In the genomic region with DNA sequence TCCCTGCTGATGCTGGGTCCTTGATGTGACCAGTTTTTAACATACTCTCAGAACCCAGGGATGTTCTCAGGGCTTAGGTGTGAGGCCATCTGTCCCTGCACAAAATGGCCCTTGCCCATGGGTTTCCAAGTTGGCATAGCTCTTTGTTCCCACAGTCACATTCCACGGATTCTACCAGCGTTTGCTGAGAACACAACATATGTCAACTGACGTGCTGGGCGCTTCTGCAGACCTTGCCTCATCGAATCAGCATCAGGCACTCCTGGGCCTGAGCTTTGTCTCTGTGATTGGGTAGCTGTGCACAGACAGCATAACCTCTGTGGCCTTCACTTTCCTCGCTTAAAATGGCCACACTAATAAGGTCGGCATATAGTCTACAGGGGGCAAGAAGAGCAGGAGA, we compare ENCODE assay signal across 14 cellular contexts.
"Had no signal": no experiment of that assay in that cellular context is flagged by ENCODE, and none has a peak within 500 bp of the region (broad histone marks: within the 10 kb centered on the region; RNA-seq: fewer than 3 reads in every experiment).

No MANE protein-coding gene starts in this region.

- H3K36me3 Mint-ChIP-seq: naive thymus-derived CD4-positive, alpha-beta T cell; type B pancreatic cell had no signal

- H3K36me3 ChIP-seq: ascending aorta, breast epithelium, ovary, suprapubic skin had no signal

- H3K9me3 ChIP-seq: ascending aorta, breast epithelium, mucosa of descending colon, ovary, suprapubic skin had no signal

- DNase-seq: activated CD4-positive, CD25-positive, alpha-beta regulatory T cell treated with anti-CD3 and anti-CD28 coated beads, Interleukin-2, amount 50 U/mL, for 72 hours; activated naive CD4-positive, alpha-beta T cell treated with anti-CD3 and anti-CD28 coated beads for 36 hours; left colon; mucosa of descending colon; naive thymus-derived CD4-positive, alpha-beta T cell; ovary; stimulated activated CD4-positive, alpha-beta T cell treated with anti-CD3 and anti-CD28 coated beads, Interleukin-15, amount 100 ng/mL, for 24 hours; stimulated activated CD4-positive, alpha-beta T cell treated with anti-CD3 and anti-CD28 coated beads, Interleukin-4, amount 100 ng/mL, for 1 hour; stimulated activated naive CD4-positive, alpha-beta T cell treated with Interleukin-2 at 50 U/mL for 16 hours had no signal

- H3K9me3 Mint-ChIP-seq: activated naive CD4-positive, alpha-beta T cell treated with anti-CD3 and anti-CD28 coated beads for 36 hours; activated T-helper 2 cell treated with anti-CD3 and anti-CD28 coated beads, Interferon-gamma antibody, Interleukin-2, Interleukin-4, amounts not matched to agents 10 μg/mL and 5 μg/mL and 100 μg/mL, durations not matched to agents 14 hours and 24 hours and 36 hours; type B pancreatic cell had no signal

- H3K4me1 ChIP-seq: breast epithelium had no signal

- H3K4me3 ChIP-seq: ascending aorta, breast epithelium, mucosa of descending colon, ovary, suprapubic skin had no signal

- H3K4me3 Mint-ChIP-seq: activated naive CD4-positive, alpha-beta T cell treated with anti-CD3 and anti-CD28 coated beads for 36 hours; type B pancreatic cell had no signal

- H3K27ac ChIP-seq: ascending aorta, ovary, suprapubic skin had no signal

- H3K27me3 ChIP-seq: ascending aorta, breast epithelium, ovary, suprapubic skin had no signal

- H3K27ac Mint-ChIP-seq: activated naive CD4-positive, alpha-beta T cell treated with anti-CD3 and anti-CD28 coated beads for 36 hours; naive thymus-derived CD4-positive, alpha-beta T cell; type B pancreatic cell had no signal

- ATAC-seq: left colon had no signal
